Comparison of ENCODE assay signal across 27 cellular contexts in genomic region chr11:65977621-65978390, GRCh38. TPM values are rescaled to one million over a fixed set of nuclear protein-coding genes. Genes with fewer than 3 reads are reported as not detected.
"Had no signal": no experiment of that assay in that cellular context is flagged by ENCODE, and none has a peak within 500 bp of the region (broad histone marks: within the 10 kb centered on the region; RNA-seq: fewer than 3 reads in every experiment).

No MANE protein-coding gene starts in this region.

- H3K27ac ChIP-seq: Peyer's patch had no signal

- H3K4me1 ChIP-seq: Peyer's patch had no signal

- H3K9me3 ChIP-seq: Peyer's patch had no signal

- H3K4me3 Mint-ChIP-seq: activated CD8-positive, alpha-beta T cell treated with anti-CD3 and anti-CD28 coated beads for 36 hours; activated naive CD4-positive, alpha-beta T cell treated with anti-CD3 and anti-CD28 coated beads, Interleukin-2, amount 10 ng/mL, durations not matched to agents 7 days and 5 days; activated naive CD8-positive, alpha-beta T cell treated with anti-CD3 and anti-CD28 coated beads for 36 hours; activated T-helper 17 cell treated with anti-CD3 and anti-CD28 coated beads, Interleukin-2, amount 50 U/mL, for 72 hours; T-cell had no signal

- DNase-seq: activated CD4-positive, alpha-beta T cell treated with anti-CD3 and anti-CD28 coated beads for 4 hours; activated CD8-positive, alpha-beta T cell treated with anti-CD3 and anti-CD28 coated beads for 36 hours; activated gamma-delta T cell treated with Interleukin-2 at 50 U/mL for 16 hours; activated naive CD4-positive, alpha-beta T cell treated with anti-CD3 and anti-CD28 coated beads, Interleukin-2, amount 10 ng/mL, durations not matched to agents 7 days and 5 days; activated naive CD8-positive, alpha-beta T cell treated with anti-CD3 and anti-CD28 coated beads for 36 hours; activated T-cell treated with anti-CD3 and anti-CD28 coated beads, Interleukin-2, amount 50 U/mL, for 48 hours; KG1; NCI-H1048; NCI-H1930; NCI-H2171; NCI-H226; NCI-H526; NCI-H82; OCI-M1; Peyer's patch; SHP77 treated with DMSO at 0.1 percent for 48 hours; T-cell; T-helper 2 cell; T1000 had no signal

- H3K27me3 Mint-ChIP-seq: activated CD8-positive, alpha-beta T cell treated with anti-CD3 and anti-CD28 coated beads for 36 hours; activated naive CD4-positive, alpha-beta T cell treated with anti-CD3 and anti-CD28 coated beads, Interleukin-2, amount 10 ng/mL, durations not matched to agents 7 days and 5 days; activated naive CD8-positive, alpha-beta T cell treated with anti-CD3 and anti-CD28 coated beads for 36 hours; activated T-helper 17 cell treated with anti-CD3 and anti-CD28 coated beads, Interleukin-2, amount 50 U/mL, for 72 hours; T-cell had no signal

- H3K27me3 ChIP-seq: Peyer's patch had no signal

- H3K27ac Mint-ChIP-seq: activated CD8-positive, alpha-beta T cell treated with anti-CD3 and anti-CD28 coated beads for 36 hours; activated naive CD8-positive, alpha-beta T cell treated with anti-CD3 and anti-CD28 coated beads for 36 hours; activated T-helper 17 cell treated with anti-CD3 and anti-CD28 coated beads, Interleukin-2, amount 50 U/mL, for 72 hours; T-cell had no signal

- H3K4me3 ChIP-seq: Peyer's patch had no signal

- H3K9me3 Mint-ChIP-seq: activated CD8-positive, alpha-beta T cell treated with anti-CD3 and anti-CD28 coated beads for 36 hours; activated naive CD4-positive, alpha-beta T cell treated with anti-CD3 and anti-CD28 coated beads, Interleukin-2, amount 10 ng/mL, durations not matched to agents 7 days and 5 days; activated naive CD8-positive, alpha-beta T cell treated with anti-CD3 and anti-CD28 coated beads for 36 hours; activated T-helper 17 cell treated with anti-CD3 and anti-CD28 coated beads, Interleukin-2, amount 50 U/mL, for 72 hours; T-cell had no signal

- H3K4me1 Mint-ChIP-seq: activated naive CD8-positive, alpha-beta T cell treated with anti-CD3 and anti-CD28 coated beads for 36 hours had no signal

RNA-seq across cellular contexts. Expression of gene TSGA10IP, which starts 32.5 kb away (rescaled TPM):
- total RNA-seq: activated CD8-positive, alpha-beta T cell treated with anti-CD3 and anti-CD28 coated beads for 36 hours; activated naive CD8-positive, alpha-beta T cell treated with anti-CD3 and anti-CD28 coated beads for 36 hours; activated T-helper 17 cell treated with anti-CD3 and anti-CD28 coated beads, Interleukin-2, amount 50 U/mL, for 72 hours; cardiac septum; chondrocyte; LHCN-M2; M059J; NCI-H460; Peyer's patch; SK-MEL-5; T-cell had no signal
- polyA plus RNA-seq: adipose tissue had no signal

RNA-seq across cellular contexts. Expression of gene CST6, which starts 34.0 kb away (rescaled TPM):
- total RNA-seq: activated naive CD8-positive, alpha-beta T cell treated with anti-CD3 and anti-CD28 coated beads for 36 hours; chondrocyte; LHCN-M2; NCI-H460; Peyer's patch; SK-MEL-5; T-cell had no signal
